In the genomic region with DNA sequence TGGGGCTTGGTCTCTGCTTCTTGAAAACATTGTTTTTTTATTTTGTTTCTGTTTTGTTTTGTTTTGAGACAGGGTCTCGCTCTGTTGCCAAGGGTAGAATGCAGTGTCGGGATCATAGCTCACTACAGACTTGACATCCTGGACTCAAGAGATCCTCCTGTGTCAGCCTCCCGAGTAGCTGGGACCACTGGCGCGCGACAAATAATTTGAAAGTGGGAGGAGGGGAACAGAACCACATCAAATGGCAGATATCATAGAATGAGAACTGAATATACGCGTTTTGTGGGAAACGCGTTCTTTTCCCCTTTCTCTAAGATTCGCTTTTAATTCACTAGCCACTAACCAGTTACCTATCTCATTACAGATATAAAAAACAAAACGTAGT, we compare ENCODE assay signal across 8 cellular contexts. TPM values are rescaled to one million over a fixed set of nuclear protein-coding genes. Genes with fewer than 3 reads are reported as not detected.
A peak's percentile ranks its signal among the peaks of the same experiment; 100 is the strongest.
DNase-seq lines count a peak whose midpoint lies in the region; ATAC-seq and TF ChIP-seq lines count a peak whose summit lies in the region.

No MANE protein-coding gene starts in this region.

- POLR2A ChIA-PET in naive thymus-derived CD4-positive, alpha-beta T cell (lab: Charles Lee), result interaction anchor here (0.8 to 1.4 kb wide), 5 partner anchors 9 to 75 kb away, joined by 4 read pairs; no protein-coding TSS in a partner anchor

- peaks cover 8% of the 10 kb centered on the region for H3K27me3 ChIP-seq in CD4-positive, CD25-positive, alpha-beta regulatory T cell (ENCODE audit: control insufficient read depth, insufficient read depth, low read length)
- H3K27me3 ChIP-seq in Karpas-422 (ENCODE audit: low read length) (no peaks in the 10 kb centered on the region), dorsolateral prefrontal cortex (no peaks in the 10 kb centered on the region)
- H3K27me3 ChIP-seq in naive thymus-derived CD4-positive, alpha-beta T cell (ENCODE audit: control insufficient read depth in 2 of 2, insufficient read depth in 2 of 2, low read length in 2 of 2), result peaks cover 0 to 3% of the 10 kb centered on the region in 2 donors

- H3K27ac ChIP-seq in CD4-positive, CD25-positive, alpha-beta regulatory T cell (ENCODE audit: insufficient read depth, low read length, poor library complexity, severe bottlenecking), result peak overlapping the region; percentile 91
- H3K27ac ChIP-seq in Karpas-422 (ENCODE audit: low read length), result peak overlapping the region; percentile 45
- peak overlapping the region in 58 of 59 donors; percentile 43 to 97 (median 92) for H3K27ac ChIP-seq in dorsolateral prefrontal cortex
- H3K27ac ChIP-seq in naive thymus-derived CD4-positive, alpha-beta T cell (ENCODE audit: low read depth, low read length), result peak overlapping the region; percentile 81

- H3K36me3 ChIP-seq in CD4-positive, CD25-positive, alpha-beta regulatory T cell (ENCODE audit: control insufficient read depth, insufficient read depth, low read length), result no peaks in the 10 kb centered on the region
- peaks cover 12% of the 10 kb centered on the region; the same call in 1 of the 2 replicates for H3K36me3 ChIP-seq in Karpas-422 (ENCODE audit: insufficient read depth, low read length)
- H3K36me3 ChIP-seq in naive thymus-derived CD4-positive, alpha-beta T cell (ENCODE audit: control insufficient read depth in 2 of 3, insufficient read depth in 3 of 3, low read length in 3 of 3), result peaks cover 0 to 5% (median 0%) of the 10 kb centered on the region in 3 experiments

- CTCF ChIA-PET in naive thymus-derived CD4-positive, alpha-beta T cell (lab: Charles Lee), result interaction anchor here (1.0 to 1.5 kb wide), 6 partner anchors 9 to 39 kb away, joined by 3 to 12 read pairs (median 4); no protein-coding TSS in a partner anchor

- peak overlapping the region; percentile 100 for H3K9ac ChIP-seq in Karpas-422 (ENCODE audit: low read length)

- H3K4me1 ChIP-seq in CD4-positive, CD25-positive, alpha-beta regulatory T cell (ENCODE audit: control insufficient read depth, insufficient read depth, low read length, poor library complexity, severe bottlenecking), result peaks cover 25% of the 10 kb centered on the region
- peaks cover 30% of the 10 kb centered on the region for H3K4me1 ChIP-seq in Karpas-422 (ENCODE audit: low read length)
- H3K4me1 ChIP-seq in naive thymus-derived CD4-positive, alpha-beta T cell (ENCODE audit: control insufficient read depth in 2 of 2, insufficient read depth in 2 of 2, low read length in 2 of 2), result peaks cover 16 to 19% of the 10 kb centered on the region in 2 donors

- H3K9me3 Mint-ChIP-seq in CD4-positive, CD25-positive, alpha-beta regulatory T cell, result no peaks in the 10 kb centered on the region
- peaks cover 0 to 4% (median 0%) of the 10 kb centered on the region in 11 donors for H3K9me3 Mint-ChIP-seq in naive thymus-derived CD4-positive, alpha-beta T cell

- peaks cover 10% of the 10 kb centered on the region for H3K36me3 Mint-ChIP-seq in CD4-positive, CD25-positive, alpha-beta regulatory T cell
- peaks cover 0 to 8% (median 2%) of the 10 kb centered on the region in 5 donors for H3K36me3 Mint-ChIP-seq in naive thymus-derived CD4-positive, alpha-beta T cell

- H3K4me3 ChIP-seq in CD4-positive, CD25-positive, alpha-beta regulatory T cell (ENCODE audit: low read depth, low read length), result peak overlapping the region; percentile 92
- peak overlapping the region; percentile 99 for H3K4me3 ChIP-seq in Karpas-422 (ENCODE audit: low read length)
- peak overlapping the region; percentile 70 to 100 (median 94) for H3K4me3 ChIP-seq in dorsolateral prefrontal cortex
- peak overlapping the region; percentile 94 for H3K4me3 ChIP-seq in naive thymus-derived CD4-positive, alpha-beta T cell (ENCODE audit: low read length)

- H3K9me2 ChIP-seq in Karpas-422 (replicated peaks; ENCODE audit: insufficient read depth, low read length), result no peaks in the 10 kb centered on the region

- H3K4me1 Mint-ChIP-seq in CD4-positive, CD25-positive, alpha-beta regulatory T cell, result peaks cover 27 to 57% (median 39%) of the 10 kb centered on the region in 4 donors
- H3K4me1 Mint-ChIP-seq in naive thymus-derived CD4-positive, alpha-beta T cell, result peaks cover 20 to 55% (median 43%) of the 10 kb centered on the region in 7 donors

- no peak for TF ChIP-seq CTCF in dorsolateral prefrontal cortex (IDR thresholded peaks at IDR 0.05 in 54 of 56, conservative IDR thresholded peaks at IDR 0.05 in 2 of 56; ENCODE audit: low read depth in 1 of 56, partially characterized antibody in 56 of 56)

- H3K27ac Mint-ChIP-seq in CD4-positive, CD25-positive, alpha-beta regulatory T cell, result peak overlapping the region; percentile 88 to 98 (median 96)
- peak overlapping the region; percentile 89 to 99 (median 96) for H3K27ac Mint-ChIP-seq in naive thymus-derived CD4-positive, alpha-beta T cell

- peak overlapping the region; percentile 93 to 97 (median 94) for H3K4me3 Mint-ChIP-seq in CD4-positive, CD25-positive, alpha-beta regulatory T cell
- peak overlapping the region; percentile 90 to 100 (median 96) for H3K4me3 Mint-ChIP-seq in naive thymus-derived CD4-positive, alpha-beta T cell

- peak overlapping the region; percentile 95 for H3K4me2 ChIP-seq in Karpas-422 (ENCODE audit: low read depth, low read length, poor library complexity, severe bottlenecking)

- peak overlapping the region; percentile 89 for H2AFZ ChIP-seq in Karpas-422 (ENCODE audit: low read length)

- DNase-seq in CD4-positive, CD25-positive, alpha-beta regulatory T cell, result no peak
- DNase-seq in Karpas-422, result no peak
- no peak for DNase-seq in dorsolateral prefrontal cortex
- peak in 1 of 9 donors; percentile 72 for DNase-seq in naive thymus-derived CD4-positive, alpha-beta T cell
- DNase-seq in kidney tubule cell (ENCODE audit: low spot score), result no peak
- no peak for DNase-seq in stimulated activated CD4-positive, alpha-beta T cell treated with anti-CD3 and anti-CD28 coated beads, Interleukin-15, amount 100 ng/mL, for 24 hours
- no peak for DNase-seq in stimulated activated CD8-positive, alpha-beta memory T cell treated with anti-CD3 and anti-CD28 coated beads, Interleukin-4, amount 100 ng/mL, for 48 hours

- intact Hi-C loops in dorsolateral prefrontal cortex (cut with DNase I), result loop anchor here (5.0 kb wide), 1 partner anchor 189 kb away; no protein-coding TSS in a partner anchor
- intact Hi-C loops in naive thymus-derived CD4-positive, alpha-beta T cell (cut with micrococcal nuclease), result loop anchor here (1.0 to 10.0 kb wide), 5 partner anchors 10 to 986 kb away; no protein-coding TSS in a partner anchor

- peaks cover 25% of the 10 kb centered on the region for H3K27me3 Mint-ChIP-seq in CD4-positive, CD25-positive, alpha-beta regulatory T cell
- H3K27me3 Mint-ChIP-seq in naive thymus-derived CD4-positive, alpha-beta T cell, result peaks cover 0 to 39% (median 8%) of the 10 kb centered on the region in 5 donors

- H3K9me3 ChIP-seq in CD4-positive, CD25-positive, alpha-beta regulatory T cell (ENCODE audit: control insufficient read depth in 2 of 2, low read length in 2 of 2), result no peaks in the 10 kb centered on the region
- H3K9me3 ChIP-seq in Karpas-422 (ENCODE audit: low read length), result no peaks in the 10 kb centered on the region
- H3K9me3 ChIP-seq in naive thymus-derived CD4-positive, alpha-beta T cell (ENCODE audit: control insufficient read depth in 2 of 3, low read length in 3 of 3), result no peaks in the 10 kb centered on the region

- peaks cover 43% of the 10 kb centered on the region for H3K79me2 ChIP-seq in Karpas-422 (ENCODE audit: low read length)

- no peak for ATAC-seq in CD4-positive, CD25-positive, alpha-beta regulatory T cell (ENCODE audit: low read depth in 2 of 2)
- peak; percentile 34 for ATAC-seq in naive thymus-derived CD4-positive, alpha-beta T cell
- ATAC-seq in GM19397 (IDR thresholded peaks at IDR 0.05; ENCODE audit: unreplicated experiment), result no peak

- peaks cover under 1% of the 10 kb centered on the region; the same call in 1 of the 2 replicates for H4K20me1 ChIP-seq in Karpas-422 (ENCODE audit: insufficient read depth, low read depth, low read length)

RNA-seq across cellular contexts. Expression of a gene that starts 0.6 kb away (rescaled TPM):
- 150 TPM for total RNA-seq in CD4-positive, CD25-positive, alpha-beta regulatory T cell
- polyA plus RNA-seq in CD4-positive, CD25-positive, alpha-beta regulatory T cell, result 10 to 100 TPM; 11.2 to 17.4 (median 13.8) TPM
- total RNA-seq in Karpas-422 (2014; rRNA removed; shearing (Covaris generic); ENCODE audit: low replicate concordance), result 70.9 and 180 TPM in 2 replicates
- 100 to 1,000 TPM in 114 of 120 experiments, 10 to 100 TPM in 6; 73.1 to 167 (median 126) TPM for total RNA-seq in dorsolateral prefrontal cortex
- total RNA-seq in naive thymus-derived CD4-positive, alpha-beta T cell, result 100 to 1,000 TPM; 104 to 159 (median 144) TPM
- polyA plus RNA-seq in naive thymus-derived CD4-positive, alpha-beta T cell, result 10 to 100 TPM; 12.7 to 16.8 TPM

RNA-seq across cellular contexts. Expression of a gene that starts 5.9 kb away (rescaled TPM):
- total RNA-seq in CD4-positive, CD25-positive, alpha-beta regulatory T cell, result 0.17 TPM
- polyA plus RNA-seq in CD4-positive, CD25-positive, alpha-beta regulatory T cell, result under 1 TPM; 0.10 to 0.28 (median 0.12) TPM
- total RNA-seq in Karpas-422 (2014; rRNA removed; shearing (Covaris generic); ENCODE audit: low replicate concordance), result not detected in 2 replicates
- total RNA-seq in dorsolateral prefrontal cortex, result 1 to 10 TPM in 1 of 120 experiments, under 1 TPM in 38, not detected in 81; 0.13 to 4.2 (median 0.22) TPM
- total RNA-seq in naive thymus-derived CD4-positive, alpha-beta T cell, result not detected
- not detected for polyA plus RNA-seq in naive thymus-derived CD4-positive, alpha-beta T cell
